Comparison of ENCODE assay signal across 9 cellular contexts in the genomic region with DNA sequence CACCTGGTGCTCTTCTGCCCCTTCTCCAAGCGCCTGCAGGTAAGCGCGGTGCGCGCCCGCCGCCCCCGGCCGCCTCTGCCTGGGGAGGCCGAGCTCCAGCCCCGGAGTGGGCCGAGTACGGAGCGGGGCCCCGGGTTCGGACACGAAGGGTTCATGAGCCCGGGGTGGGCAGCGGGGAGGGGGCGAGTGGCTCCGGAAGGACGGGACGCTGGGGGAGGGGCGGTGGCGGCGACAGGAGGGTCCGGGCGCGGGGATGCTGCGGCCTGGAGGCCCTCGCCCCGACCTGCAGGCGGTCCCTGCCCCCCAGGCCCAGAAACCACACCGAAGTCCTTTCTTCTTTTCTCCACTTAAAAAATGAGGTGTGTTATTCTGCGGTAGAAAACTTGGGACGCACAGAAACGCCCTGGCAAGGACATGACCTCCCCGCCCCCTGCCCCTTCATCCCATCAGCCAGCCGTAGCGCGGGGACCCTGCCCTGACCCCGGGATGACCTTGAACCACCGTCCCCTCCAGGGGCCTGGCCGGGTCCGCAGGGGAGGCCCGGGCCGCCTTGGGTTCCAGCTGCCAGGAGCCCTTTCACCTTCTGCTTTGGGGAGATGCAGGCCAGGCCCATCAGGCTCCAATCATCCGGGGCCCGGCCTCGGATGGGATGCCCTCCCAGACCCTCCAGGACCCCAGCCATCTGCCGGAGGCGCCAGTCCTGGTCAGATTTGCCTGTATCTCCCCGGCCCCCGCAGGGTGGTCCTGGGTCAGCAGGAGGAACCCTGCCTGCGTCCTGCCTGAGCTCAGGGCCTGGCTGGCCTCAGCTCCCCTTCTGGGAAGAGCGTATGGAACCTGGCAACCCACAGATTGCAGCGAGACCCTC. TPM values are rescaled to one million over a fixed set of nuclear protein-coding genes. Genes with fewer than 3 reads are reported as not detected.
DNase-seq lines count a peak whose midpoint lies in the region; ATAC-seq, FAIRE-seq and TF ChIP-seq lines count a peak whose summit lies in the region.
"Had no signal": no experiment of that assay in that cellular context is flagged by ENCODE, and none has a peak within 500 bp of the region (broad histone marks: within the 10 kb centered on the region; RNA-seq: fewer than 3 reads in every experiment).

No MANE protein-coding gene starts in this region.

- no peaks in the 10 kb centered on the region for H3K9me3 Mint-ChIP-seq in brain

- peak overlapping the region; percentile 43; the same call in 1 of the 2 replicates for H3K9ac ChIP-seq in HepG2 (ENCODE audit: insufficient read depth, low read depth, low read length)

- H3K27me3 Mint-ChIP-seq in brain, result no peaks in the 10 kb centered on the region

- TF ChIP-seq RAD21 in HepG2 (CRISPR knock-in tag; IDR thresholded peaks at IDR 0.05), result no peak

- no peaks in the 10 kb centered on the region for H4K20me1 ChIP-seq in HepG2 (ENCODE audit: insufficient read depth, low read length)

- BruUV-seq in HepG2 (replicated peaks; lab: Mats Ljungman, UMichigan), result no TSS peak

- TF ChIP-seq POLR2A in HepG2 (IDR thresholded peaks at IDR 0.05; ENCODE audit: insufficient read depth in 1 of 2, low read depth in 2 of 2, low read length in 2 of 2), result no peak

- no peaks in the 10 kb centered on the region for H3K36me3 ChIP-seq in HepG2 (replicated peaks in 1 of 2; ENCODE audit: control insufficient read depth in 1 of 2, insufficient read depth in 2 of 2, low read length in 2 of 2)

- intact Hi-C loops in HepG2 (cut with micrococcal nuclease; ENCODE audit: unreplicated experiment), result no loop called here

- H3K4me2 ChIP-seq in HepG2 (ENCODE audit: low read depth, low read length), result peak overlapping the region; percentile 65

- no peak overlapping the region for H2AFZ ChIP-seq in HepG2 (ENCODE audit: low read length)

- no peak for TF ChIP-seq EP300 in HepG2 (IDR thresholded peaks at IDR 0.05; ENCODE audit: low read depth in 2 of 2, low read length in 2 of 2)
- no peak for TF ChIP-seq EP300 in HepG2 (CRISPR knock-in tag; IDR thresholded peaks at IDR 0.05; ENCODE audit: borderline replicate concordance)

- POLR2A ChIA-PET in HepG2 (lab: Yijun Ruan, JAX), result interaction anchor here (0.6 to 3.8 kb wide), 2 partner anchors 15 to 805 kb away, joined by 5 to 17 read pairs; a partner anchor contains a TSS

- H3K4me3 ChIP-seq in Jurkat, Clone E6-1 (ENCODE audit: low read length), result peak overlapping the region; percentile 68
- H3K4me3 ChIP-seq in HepG2 (replicated peaks in 1 of 3; ENCODE audit: insufficient read depth in 1 of 3, low read depth in 2 of 3, low read length in 3 of 3), result peak overlapping the region; percentile 32 to 66 (median 54); a peak in 5 of 6 replicates

- peaks cover 34% of the 10 kb centered on the region for H3K4me1 Mint-ChIP-seq in brain

- H3K4me3 Mint-ChIP-seq in brain, result peak overlapping the region; percentile 82 to 89 (median 85)

- TF ChIP-seq CTCF in brain (conservative IDR thresholded peaks at IDR 0.05) (no peak), HepG2 (CRISPR knock-in tag; IDR thresholded peaks at IDR 0.05) (no peak)

- H3K27ac ChIP-seq in HepG2 (ENCODE audit: extremely low read length, insufficient read depth, low read length) (no peak overlapping the region), temporal lobe (ENCODE audit: low read depth, low read length) (peak overlapping the region; percentile 61)

- peaks cover 5 to 42% of the 10 kb centered on the region in 2 experiments; a peak in 3 of 5 replicates for H3K27me3 ChIP-seq in HepG2 (ENCODE audit: control insufficient read depth in 1 of 2, insufficient read depth in 2 of 2, low read length in 2 of 2)

- peaks cover 27% of the 10 kb centered on the region for H3K4me1 ChIP-seq in HepG2 (ENCODE audit: insufficient read depth, low read length)

- peaks cover 5% of the 10 kb centered on the region for H3K36me3 Mint-ChIP-seq in brain

- H3K27ac Mint-ChIP-seq in brain, result peak overlapping the region in 3 of 5 experiments; percentile 60 to 88 (median 75)

- H3K79me2 ChIP-seq in HepG2 (ENCODE audit: insufficient read depth, low read length), result no peaks in the 10 kb centered on the region

- no peak for FAIRE-seq in HepG2 (lab: Jason Lieb, UNC)

- DNase-seq in Jurkat, Clone E6-1 (ENCODE audit: low read depth, low spot score), result no peak
- DNase-seq in HepG2 (ENCODE audit: low spot score), result no peak
- DNase-seq in GM03348 (ENCODE audit: low spot score), result no peak
- DNase-seq in superior temporal gyrus (ENCODE audit: extremely low spot score), result no peak
- DNase-seq in midbrain (lab: John Stamatoyannopoulos, UW), result no peak

- H3K9me3 ChIP-seq in HepG2 (ENCODE audit: low read length), result no peaks in the 10 kb centered on the region

- CTCF ChIA-PET in HepG2 (lab: Yijun Ruan, JAX; ENCODE audit: low intra/inter-chr PET ratio, low total read pairs), result no interaction called here

- in situ Hi-C loops in HepG2 (cut with HindIII; ENCODE audit: extremely low pct_ligation_motif_present, low pct_unique_long_range_greater_than_20kb), result no loop called here

- WGBS in HepG2 (ENCODE audit: low lambda C conversion rate), result 0% methylated on average over 1 of the region's 57 CpGs

- ATAC-seq in HepG2 (peak; percentile 4; the same call in 2 of the 3 replicates), HG03565 (IDR thresholded peaks at IDR 0.05; ENCODE audit: unreplicated experiment) (no peak)

RNA-seq across cellular contexts. Expression of a gene that starts 0.6 kb away (rescaled TPM):
- 31.4 TPM for polyA plus RNA-seq in Jurkat, Clone E6-1 (2012; ENCODE audit: insufficient read depth, insufficient read length)
- polyA plus RNA-seq in brain (ENCODE audit: insufficient read depth, low read depth, low replicate concordance) (35.5 TPM), HepG2 (2011; rRNA removed) (3.9 and 7.2 TPM in 2 replicates)
- total RNA-seq in HepG2 (2016; rRNA removed; fragmentation: Illumina TruSeq; extraction: Trizol) (0.18 and 0.28 TPM in 2 replicates), temporal lobe (18.2 TPM)
- 0.91 and 1.1 TPM in 2 replicates for total RNA-seq in HepG2 (2016; cell fraction: cytosol; rRNA removed; fragmentation: Illumina TruSeq; extraction: Trizol; ENCODE audit: low read depth)
- total RNA-seq in HepG2 (2016; cell fraction: insoluble cytoplasmic fraction; rRNA removed; fragmentation: Illumina TruSeq; extraction: Trizol), result 0.28 and 0.41 TPM in 2 replicates
- 0.99 and 1.2 TPM in 2 replicates for total RNA-seq in HepG2 (2016; cell fraction: membrane; rRNA removed; fragmentation: Illumina TruSeq; extraction: Trizol)
- total RNA-seq in HepG2 (2016; cell fraction: nucleus; rRNA removed; fragmentation: Illumina TruSeq; extraction: Trizol), result 0.16 TPM in 1 of 2 replicates, not detected in the other
- polyA plus RNA-seq in HepG2 (2011; cell fraction: cytosol; rRNA removed), result 4.8 and 7.5 TPM in 2 replicates
- polyA plus RNA-seq in HepG2 (2011; cell fraction: nucleus; rRNA removed), result 17.3 and 19.2 TPM in 2 replicates
- 3.2 TPM in 2 replicates for polyA plus RNA-seq in HepG2 (2012)
- 1.3 TPM in 2 replicates for polyA plus RNA-seq in HepG2 (2016; cell fraction: cytosol; fragmentation: Illumina TruSeq; extraction: Trizol; ENCODE audit: low read depth)
- 0.28 and 0.45 TPM in 2 replicates for polyA plus RNA-seq in HepG2 (2016; cell fraction: insoluble cytoplasmic fraction; fragmentation: Illumina TruSeq; extraction: Trizol; ENCODE audit: low read depth)
- polyA plus RNA-seq in HepG2 (2016; cell fraction: membrane; fragmentation: Illumina TruSeq; extraction: Trizol; ENCODE audit: low read depth), result 1.1 TPM in 2 replicates
- 0.56 and 0.57 TPM in 2 replicates for polyA plus RNA-seq in HepG2 (2016; cell fraction: nucleus; fragmentation: Illumina TruSeq; extraction: Trizol; ENCODE audit: insufficient read depth, low read depth)
- polyA minus RNA-seq in HepG2 (2011; rRNA and poly(A)+ RNA removed; ENCODE audit: low replicate concordance), result 0.07 and 7.1 TPM in 2 replicates
- polyA minus RNA-seq in HepG2 (2011; cell fraction: cytosol; rRNA and poly(A)+ RNA removed), result 2.7 and 3.6 TPM in 2 replicates
- polyA minus RNA-seq in HepG2 (2011; cell fraction: nucleus; rRNA and poly(A)+ RNA removed), result 1.2 TPM in 2 replicates

RNA-seq across cellular contexts. Expression of a gene that starts 25.7 kb away (rescaled TPM):
- polyA plus RNA-seq in Jurkat, Clone E6-1 (2012; ENCODE audit: insufficient read depth, insufficient read length), result 35.0 TPM
- polyA plus RNA-seq in brain (ENCODE audit: insufficient read depth, low read depth, low replicate concordance) (42.6 TPM), HepG2 (2011; rRNA removed) (25.8 and 33.0 TPM in 2 replicates)
- total RNA-seq in HepG2 (2016; rRNA removed; fragmentation: Illumina TruSeq; extraction: Trizol) (2.5 and 3.9 TPM in 2 replicates), temporal lobe (0.98 TPM)
- total RNA-seq in HepG2 (2016; cell fraction: cytosol; rRNA removed; fragmentation: Illumina TruSeq; extraction: Trizol; ENCODE audit: low read depth), result 5.2 and 5.9 TPM in 2 replicates
- total RNA-seq in HepG2 (2016; cell fraction: insoluble cytoplasmic fraction; rRNA removed; fragmentation: Illumina TruSeq; extraction: Trizol), result 2.1 and 3.5 TPM in 2 replicates
- total RNA-seq in HepG2 (2016; cell fraction: membrane; rRNA removed; fragmentation: Illumina TruSeq; extraction: Trizol), result 6.3 and 6.7 TPM in 2 replicates
- 3.1 and 3.9 TPM in 2 replicates for total RNA-seq in HepG2 (2016; cell fraction: nucleus; rRNA removed; fragmentation: Illumina TruSeq; extraction: Trizol)
- 34.1 and 37.6 TPM in 2 replicates for polyA plus RNA-seq in HepG2 (2011; cell fraction: cytosol; rRNA removed)
- polyA plus RNA-seq in HepG2 (2011; cell fraction: nucleus; rRNA removed), result 32.1 and 35.6 TPM in 2 replicates
- 9.3 and 10.6 TPM in 2 replicates for polyA plus RNA-seq in HepG2 (2012)
- polyA plus RNA-seq in HepG2 (2016; cell fraction: cytosol; fragmentation: Illumina TruSeq; extraction: Trizol; ENCODE audit: low read depth), result 8.4 and 9.1 TPM in 2 replicates
- polyA plus RNA-seq in HepG2 (2016; cell fraction: insoluble cytoplasmic fraction; fragmentation: Illumina TruSeq; extraction: Trizol; ENCODE audit: low read depth), result 3.6 and 3.8 TPM in 2 replicates
- 9.7 and 9.8 TPM in 2 replicates for polyA plus RNA-seq in HepG2 (2016; cell fraction: membrane; fragmentation: Illumina TruSeq; extraction: Trizol; ENCODE audit: low read depth)
- 8.2 and 8.4 TPM in 2 replicates for polyA plus RNA-seq in HepG2 (2016; cell fraction: nucleus; fragmentation: Illumina TruSeq; extraction: Trizol; ENCODE audit: insufficient read depth, low read depth)
- 34.1 and 96.5 TPM in 2 replicates for polyA minus RNA-seq in HepG2 (2011; rRNA and poly(A)+ RNA removed; ENCODE audit: low replicate concordance)
- polyA minus RNA-seq in HepG2 (2011; cell fraction: cytosol; rRNA and poly(A)+ RNA removed), result 12.3 and 17.9 TPM in 2 replicates
- 6.1 and 6.2 TPM in 2 replicates for polyA minus RNA-seq in HepG2 (2011; cell fraction: nucleus; rRNA and poly(A)+ RNA removed)

RNA-seq across cellular contexts. Expression of a gene that starts 29.8 kb away (rescaled TPM):
- polyA plus RNA-seq in Jurkat, Clone E6-1 (2012; ENCODE audit: insufficient read depth, insufficient read length), result 1.1 TPM
- polyA plus RNA-seq in brain (ENCODE audit: insufficient read depth, low read depth, low replicate concordance) (3.5 TPM), HepG2 (2011; rRNA removed) (0.61 and 0.84 TPM in 2 replicates)
- total RNA-seq in HepG2 (2016; rRNA removed; fragmentation: Illumina TruSeq; extraction: Trizol) (0.14 and 0.53 TPM in 2 replicates), temporal lobe (not detected)
- not detected in 2 replicates for total RNA-seq in HepG2 (2016; cell fraction: cytosol; rRNA removed; fragmentation: Illumina TruSeq; extraction: Trizol; ENCODE audit: low read depth)
- 0.13 and 0.19 TPM in 2 replicates for total RNA-seq in HepG2 (2016; cell fraction: insoluble cytoplasmic fraction; rRNA removed; fragmentation: Illumina TruSeq; extraction: Trizol)
- 0.34 TPM in 2 replicates for total RNA-seq in HepG2 (2016; cell fraction: membrane; rRNA removed; fragmentation: Illumina TruSeq; extraction: Trizol)
- total RNA-seq in HepG2 (2016; cell fraction: nucleus; rRNA removed; fragmentation: Illumina TruSeq; extraction: Trizol), result 0.22 TPM in 1 of 2 replicates, not detected in the other
- 0.82 and 1.0 TPM in 2 replicates for polyA plus RNA-seq in HepG2 (2011; cell fraction: cytosol; rRNA removed)
- polyA plus RNA-seq in HepG2 (2011; cell fraction: nucleus; rRNA removed), result 0.85 and 1.8 TPM in 2 replicates
- polyA plus RNA-seq in HepG2 (2012), result 1.5 and 1.8 TPM in 2 replicates
- polyA plus RNA-seq in HepG2 (2016; cell fraction: cytosol; fragmentation: Illumina TruSeq; extraction: Trizol; ENCODE audit: low read depth), result 0.18 and 0.24 TPM in 2 replicates
- 0.27 and 0.43 TPM in 2 replicates for polyA plus RNA-seq in HepG2 (2016; cell fraction: insoluble cytoplasmic fraction; fragmentation: Illumina TruSeq; extraction: Trizol; ENCODE audit: low read depth)
- 0.15 and 0.43 TPM in 2 replicates for polyA plus RNA-seq in HepG2 (2016; cell fraction: membrane; fragmentation: Illumina TruSeq; extraction: Trizol; ENCODE audit: low read depth)
- polyA plus RNA-seq in HepG2 (2016; cell fraction: nucleus; fragmentation: Illumina TruSeq; extraction: Trizol; ENCODE audit: insufficient read depth, low read depth), result 0.41 and 0.74 TPM in 2 replicates
- polyA minus RNA-seq in HepG2 (2011; rRNA and poly(A)+ RNA removed; ENCODE audit: low replicate concordance), result 0.30 and 1.0 TPM in 2 replicates
- polyA minus RNA-seq in HepG2 (2011; cell fraction: cytosol; rRNA and poly(A)+ RNA removed), result not detected in 2 replicates
- not detected in 2 replicates for polyA minus RNA-seq in HepG2 (2011; cell fraction: nucleus; rRNA and poly(A)+ RNA removed)
- total RNA-seq: glomerular endothelial cell had no signal

RNA-seq across cellular contexts. Expression of a gene that starts 35.4 kb away (rescaled TPM):
- polyA plus RNA-seq in Jurkat, Clone E6-1 (2012; ENCODE audit: insufficient read depth, insufficient read length), result not detected
- not detected for polyA plus RNA-seq in brain (ENCODE audit: insufficient read depth, low read depth, low replicate concordance)
- not detected in 2 replicates for total RNA-seq in HepG2 (2016; rRNA removed; fragmentation: Illumina TruSeq; extraction: Trizol)
- not detected in 2 replicates for total RNA-seq in HepG2 (2016; cell fraction: cytosol; rRNA removed; fragmentation: Illumina TruSeq; extraction: Trizol; ENCODE audit: low read depth)
- not detected in 2 replicates for total RNA-seq in HepG2 (2016; cell fraction: insoluble cytoplasmic fraction; rRNA removed; fragmentation: Illumina TruSeq; extraction: Trizol)
- total RNA-seq in HepG2 (2016; cell fraction: membrane; rRNA removed; fragmentation: Illumina TruSeq; extraction: Trizol), result not detected in 2 replicates
- not detected in 2 replicates for total RNA-seq in HepG2 (2016; cell fraction: nucleus; rRNA removed; fragmentation: Illumina TruSeq; extraction: Trizol)
- not detected in 2 replicates for polyA plus RNA-seq in HepG2 (2011; rRNA removed)
- not detected in 2 replicates for polyA plus RNA-seq in HepG2 (2011; cell fraction: cytosol; rRNA removed)
- polyA plus RNA-seq in HepG2 (2011; cell fraction: nucleus; rRNA removed), result not detected in 2 replicates
- polyA plus RNA-seq in HepG2 (2012), result not detected in 2 replicates
- polyA plus RNA-seq in HepG2 (2016; cell fraction: cytosol; fragmentation: Illumina TruSeq; extraction: Trizol; ENCODE audit: low read depth), result not detected in 2 replicates
- polyA plus RNA-seq in HepG2 (2016; cell fraction: insoluble cytoplasmic fraction; fragmentation: Illumina TruSeq; extraction: Trizol; ENCODE audit: low read depth), result not detected in 2 replicates
- not detected in 2 replicates for polyA plus RNA-seq in HepG2 (2016; cell fraction: membrane; fragmentation: Illumina TruSeq; extraction: Trizol; ENCODE audit: low read depth)
- polyA plus RNA-seq in HepG2 (2016; cell fraction: nucleus; fragmentation: Illumina TruSeq; extraction: Trizol; ENCODE audit: insufficient read depth, low read depth), result not detected in 2 replicates
- polyA minus RNA-seq in HepG2 (2011; rRNA and poly(A)+ RNA removed; ENCODE audit: low replicate concordance), result not detected in 2 replicates
- not detected in 2 replicates for polyA minus RNA-seq in HepG2 (2011; cell fraction: cytosol; rRNA and poly(A)+ RNA removed)
- not detected in 2 replicates for polyA minus RNA-seq in HepG2 (2011; cell fraction: nucleus; rRNA and poly(A)+ RNA removed)
- not detected for total RNA-seq in temporal lobe
- total RNA-seq: glomerular endothelial cell had no signal

RNA-seq across cellular contexts. Expression of a gene that starts 45.1 kb away (rescaled TPM):
- not detected for polyA plus RNA-seq in Jurkat, Clone E6-1 (2012; ENCODE audit: insufficient read depth, insufficient read length)
- polyA plus RNA-seq in brain (ENCODE audit: insufficient read depth, low read depth, low replicate concordance) (0.34 TPM), HepG2 (2011; rRNA removed) (0.15 TPM in 1 of 2 replicates, not detected in the other)
- total RNA-seq in HepG2 (2016; rRNA removed; fragmentation: Illumina TruSeq; extraction: Trizol) (not detected in 2 replicates), temporal lobe (not detected)
- not detected in 2 replicates for total RNA-seq in HepG2 (2016; cell fraction: cytosol; rRNA removed; fragmentation: Illumina TruSeq; extraction: Trizol; ENCODE audit: low read depth)
- total RNA-seq in HepG2 (2016; cell fraction: insoluble cytoplasmic fraction; rRNA removed; fragmentation: Illumina TruSeq; extraction: Trizol), result not detected in 2 replicates
- not detected in 2 replicates for total RNA-seq in HepG2 (2016; cell fraction: membrane; rRNA removed; fragmentation: Illumina TruSeq; extraction: Trizol)
- not detected in 2 replicates for total RNA-seq in HepG2 (2016; cell fraction: nucleus; rRNA removed; fragmentation: Illumina TruSeq; extraction: Trizol)
- 0.01 TPM in 1 of 2 replicates, not detected in the other for polyA plus RNA-seq in HepG2 (2011; cell fraction: cytosol; rRNA removed)
- 0.64 and 1.8 TPM in 2 replicates for polyA plus RNA-seq in HepG2 (2011; cell fraction: nucleus; rRNA removed)
- polyA plus RNA-seq in HepG2 (2012), result not detected in 2 replicates
- polyA plus RNA-seq in HepG2 (2016; cell fraction: cytosol; fragmentation: Illumina TruSeq; extraction: Trizol; ENCODE audit: low read depth), result not detected in 2 replicates
- polyA plus RNA-seq in HepG2 (2016; cell fraction: insoluble cytoplasmic fraction; fragmentation: Illumina TruSeq; extraction: Trizol; ENCODE audit: low read depth), result not detected in 2 replicates
- not detected in 2 replicates for polyA plus RNA-seq in HepG2 (2016; cell fraction: membrane; fragmentation: Illumina TruSeq; extraction: Trizol; ENCODE audit: low read depth)
- polyA plus RNA-seq in HepG2 (2016; cell fraction: nucleus; fragmentation: Illumina TruSeq; extraction: Trizol; ENCODE audit: insufficient read depth, low read depth), result not detected in 2 replicates
- not detected in 2 replicates for polyA minus RNA-seq in HepG2 (2011; rRNA and poly(A)+ RNA removed; ENCODE audit: low replicate concordance)
- polyA minus RNA-seq in HepG2 (2011; cell fraction: cytosol; rRNA and poly(A)+ RNA removed), result not detected in 2 replicates
- polyA minus RNA-seq in HepG2 (2011; cell fraction: nucleus; rRNA and poly(A)+ RNA removed), result not detected in 2 replicates
- total RNA-seq: glomerular endothelial cell had no signal
